ENCODE assay signal across 9 cellular contexts in the genomic region with DNA sequence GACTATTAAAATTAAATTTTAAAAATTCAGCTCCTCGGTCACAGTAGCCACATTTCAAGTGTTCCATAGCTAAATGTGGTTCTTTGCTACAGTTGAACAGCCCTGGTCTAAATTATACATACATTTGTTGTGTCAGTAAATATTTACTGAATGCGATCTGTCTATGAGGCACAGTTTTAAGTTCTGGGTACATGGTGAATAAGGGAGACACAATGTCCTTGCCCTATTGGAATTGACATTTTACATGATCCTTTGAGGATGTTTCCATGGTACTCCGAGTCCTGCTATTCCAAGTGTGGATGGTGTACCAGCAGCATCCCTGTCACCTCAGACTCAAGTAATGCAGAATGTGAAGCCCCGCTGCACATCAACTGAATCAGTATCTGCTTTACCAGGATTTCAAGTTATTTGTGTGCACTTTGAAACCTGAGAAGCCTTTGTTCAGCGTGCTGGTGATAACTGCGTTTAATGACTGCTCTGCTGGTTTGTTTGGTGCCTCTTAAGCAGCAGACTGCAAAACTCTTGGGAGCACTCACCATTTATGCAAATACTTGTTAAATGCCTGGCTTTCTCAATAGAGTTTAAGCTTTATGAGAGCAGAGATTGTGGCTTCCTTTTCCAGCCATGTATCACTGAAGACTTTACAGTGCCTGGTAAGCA. TPM values are rescaled to one million over a fixed set of nuclear protein-coding genes. Genes with fewer than 3 reads are reported as not detected.
A peak's percentile ranks its signal among the peaks of the same experiment; 100 is the strongest.
DNase-seq lines count a peak whose midpoint lies in the region; ATAC-seq, FAIRE-seq and TF ChIP-seq lines count a peak whose summit lies in the region.
"Had no signal": no experiment of that assay in that cellular context is flagged by ENCODE, and none has a peak within 500 bp of the region (broad histone marks: within the 10 kb centered on the region; RNA-seq: fewer than 3 reads in every experiment).

No MANE protein-coding gene starts in this region.

- H3K9me3 ChIP-seq in cardiac muscle cell (ENCODE audit: low read depth): no peaks in the 10 kb centered on the region
- H3K9me3 ChIP-seq in skeletal muscle tissue (ENCODE audit: control insufficient read depth in 3 of 3, low read length in 3 of 3): peaks cover 0 to 2% (median 0%) of the 10 kb centered on the region in 3 donors

- intact Hi-C loops in Right ventricle myocardium superior (cut with DNase I): loop anchor here (5.0 kb wide), 2 partner anchors 86 to 176 kb away; a partner anchor contains a TSS

- no peak for TF ChIP-seq CTCF in cardiac muscle cell (IDR thresholded peaks at IDR 0.05; ENCODE audit: low read depth, low read length)
- TF ChIP-seq CTCF in omental fat pad (IDR thresholded peaks at IDR 0.05): no peak

- H3K4me1 ChIP-seq in cardiac muscle cell (ENCODE audit: low read depth) (peaks cover 15% of the 10 kb centered on the region), skeletal muscle tissue (ENCODE audit: control insufficient read depth in 3 of 3, insufficient read depth in 3 of 3, low read length in 3 of 3) (peaks cover 14 to 16% (median 14%) of the 10 kb centered on the region in 3 donors)

- H3K27ac ChIP-seq in cardiac muscle cell (peak overlapping the region; percentile 36), skeletal muscle tissue (ENCODE audit: low read depth, low read length) (no peak overlapping the region)

- peak overlapping the region; percentile 81 to 85 (median 83) for H3K9ac ChIP-seq in skeletal muscle tissue (ENCODE audit: low read depth in 1 of 3, low read length in 3 of 3)

- FAIRE-seq in frontal cortex (lab: Jason Lieb, UNC): no peak
- FAIRE-seq: GM18507 had no signal

- DNase-seq in cardiac muscle cell (ENCODE audit: low read depth in 1 of 2, low spot score in 1 of 2) (peak; percentile 42 to 49), Right ventricle myocardium superior (no peak), OCI-M1 (lab: John Stamatoyannopoulos, UW) (peak; percentile 31), fibroblast of peridontal ligament (ENCODE audit: extremely low read depth) (peak; percentile 31), SW 1271 (lab: John Stamatoyannopoulos, UW) (no peak), omental fat pad (ENCODE audit: low spot score) (no peak), frontal cortex (ENCODE audit: low spot score in 2 of 2) (no peak)

- H3K36me3 ChIP-seq in cardiac muscle cell: no peaks in the 10 kb centered on the region
- H3K36me3 ChIP-seq in skeletal muscle tissue (ENCODE audit: control insufficient read depth in 3 of 3, insufficient read depth in 3 of 3, low read length in 3 of 3): no peaks in the 10 kb centered on the region

- no peak for ATAC-seq in Right ventricle myocardium superior (ENCODE audit: poor library complexity)
- ATAC-seq in omental fat pad (ENCODE audit: low FRiP score): no peak

- H3K27me3 ChIP-seq in cardiac muscle cell (no peaks in the 10 kb centered on the region), skeletal muscle tissue (ENCODE audit: control insufficient read depth in 3 of 3, insufficient read depth in 3 of 3, low read length in 3 of 3) (no peaks in the 10 kb centered on the region)

- H3K4me3 ChIP-seq in cardiac muscle cell (peak overlapping the region; percentile 0), skeletal muscle tissue (ENCODE audit: low read length in 3 of 3) (peak overlapping the region; percentile 3 to 84 (median 75))

RNA-seq across cellular contexts. Expression of a gene that starts 1.5 kb away (rescaled TPM):
- total RNA-seq in cardiac muscle cell (47.4 and 49.4 TPM in 2 replicates), Right ventricle myocardium superior (48.0 TPM), skeletal muscle tissue (60.0 TPM), omental fat pad (10 to 100 TPM; 42.7 to 59.7 (median 54.1) TPM), frontal cortex (82.7 TPM)
- polyA plus RNA-seq in cardiac muscle cell: 110 and 113 TPM in 2 replicates

Comparison
In these comparisons a context has a peak if more than half of its experiments do, and no peak if none do; other contexts are left out.
1. DNase-seq: peak in cardiac muscle cell (2 of 2), OCI-M1 (single experiment) and fibroblast of peridontal ligament (single experiment); none in Right ventricle myocardium superior (single experiment), SW 1271 (0 of 2), omental fat pad (single experiment) and frontal cortex (0 of 2).